ENCODE assay signal across 8 cellular contexts in the genomic region with DNA sequence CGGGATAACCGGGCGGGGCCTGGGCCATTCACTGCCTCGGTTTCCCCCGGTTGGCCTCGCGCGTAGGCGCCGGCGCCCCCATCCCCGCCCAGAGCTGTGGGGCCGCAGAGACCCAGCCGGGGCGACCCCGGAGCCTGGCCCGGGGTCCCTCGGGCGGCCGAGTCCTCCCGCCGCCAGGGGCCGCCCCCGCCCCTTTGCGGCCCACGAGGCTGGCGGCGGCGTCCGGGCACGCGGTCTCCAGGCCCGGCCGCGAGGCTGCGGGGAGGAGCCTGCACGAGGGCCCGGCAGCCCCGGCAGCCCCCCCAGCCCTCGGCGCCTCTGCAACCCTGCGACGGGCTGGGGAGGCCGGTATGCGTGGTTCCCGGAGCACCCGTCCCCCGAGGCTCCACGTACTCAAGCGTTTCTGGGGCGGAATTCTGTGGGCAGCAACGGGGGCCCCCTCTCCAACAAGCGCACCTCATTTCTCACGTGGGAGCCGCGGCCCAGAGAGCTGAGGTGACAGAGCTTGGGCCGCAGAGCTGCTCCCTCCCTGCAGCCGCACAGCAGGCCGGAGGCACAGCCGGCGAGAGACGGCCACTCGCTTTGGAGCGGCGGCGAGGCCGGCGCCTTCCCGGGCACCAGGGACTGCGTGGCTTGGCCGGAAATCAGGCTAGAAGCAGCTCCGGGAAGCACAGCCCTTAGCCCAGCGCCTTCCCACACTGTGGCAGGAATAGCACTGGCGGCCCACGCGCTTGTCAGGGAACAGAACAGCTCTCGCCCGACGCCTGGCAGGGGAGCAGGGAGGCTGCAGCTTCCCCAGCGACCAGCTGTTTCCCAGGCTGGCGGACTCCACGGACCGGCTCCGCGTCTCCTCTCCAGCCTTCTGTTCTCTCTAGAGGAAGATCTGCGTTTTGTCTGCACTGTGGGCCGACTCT. TPM values are rescaled to one million over a fixed set of nuclear protein-coding genes. Genes with fewer than 3 reads are reported as not detected.
DNase-seq lines count a peak whose midpoint lies in the region; ATAC-seq and TF ChIP-seq lines count a peak whose summit lies in the region.

No MANE protein-coding gene starts in this region.

- no peaks in the 10 kb centered on the region for H3K9me3 ChIP-seq in muscle layer of colon (ENCODE audit: low read length)
- no peaks in the 10 kb centered on the region for H3K9me3 ChIP-seq in subcutaneous abdominal adipose tissue (ENCODE audit: control insufficient read depth in 5 of 5, low read length in 5 of 5)

- peaks cover 63% of the 10 kb centered on the region for H3K4me1 Mint-ChIP-seq in activated CD8-positive, alpha-beta memory T cell treated with anti-CD3 and anti-CD28 coated beads, Interleukin-2, amount 10 ng/mL, durations not matched to agents 7 days and 5 days

- peak overlapping the region; percentile 98 for H3K27ac Mint-ChIP-seq in activated CD8-positive, alpha-beta memory T cell treated with anti-CD3 and anti-CD28 coated beads, Interleukin-2, amount 10 ng/mL, durations not matched to agents 7 days and 5 days

- H3K36me3 ChIP-seq in muscle layer of colon (ENCODE audit: insufficient read depth, low read length) (peaks cover 18% of the 10 kb centered on the region), subcutaneous abdominal adipose tissue (ENCODE audit: control insufficient read depth in 5 of 5, insufficient read depth in 5 of 5, low read length in 5 of 5) (peaks cover 0 to 33% (median 30%) of the 10 kb centered on the region in 5 donors)

- H3K9ac ChIP-seq in muscle layer of colon (ENCODE audit: low read length) (no peak overlapping the region), subcutaneous abdominal adipose tissue (ENCODE audit: low read length in 5 of 5) (peak overlapping the region in 2 of 5 donors; percentile 45 to 62)

- TF ChIP-seq POLR2A in GM15510 (IDR thresholded peaks at IDR 0.05; ENCODE audit: borderline replicate concordance, extremely low read depth, insufficient read length) (peak; percentile 46), erythroblast (IDR thresholded peaks at IDR 0.05; ENCODE audit: low read length) (no peak)

- H3K4me3 ChIP-seq in muscle layer of colon (ENCODE audit: low read depth in 1 of 2, low read length in 2 of 2), result peak overlapping the region; percentile 38 to 71
- H3K4me3 ChIP-seq in subcutaneous abdominal adipose tissue (ENCODE audit: low read depth in 1 of 5, low read length in 5 of 5), result peak overlapping the region in 4 of 5 donors; percentile 30 to 61 (median 46)

- H3K4me3 Mint-ChIP-seq in activated CD8-positive, alpha-beta memory T cell treated with anti-CD3 and anti-CD28 coated beads, Interleukin-2, amount 10 ng/mL, durations not matched to agents 7 days and 5 days, result peak overlapping the region; percentile 82

- H3K4me1 ChIP-seq in muscle layer of colon (ENCODE audit: insufficient read depth, low read length) (peaks cover 7% of the 10 kb centered on the region), subcutaneous abdominal adipose tissue (ENCODE audit: control insufficient read depth in 5 of 5, insufficient read depth in 5 of 5, low read length in 5 of 5) (peaks cover 4 to 56% (median 45%) of the 10 kb centered on the region in 5 donors)

- H3K27me3 Mint-ChIP-seq in activated CD8-positive, alpha-beta memory T cell treated with anti-CD3 and anti-CD28 coated beads, Interleukin-2, amount 10 ng/mL, durations not matched to agents 7 days and 5 days, result no peaks in the 10 kb centered on the region

- no peaks in the 10 kb centered on the region for H3K9me3 Mint-ChIP-seq in activated CD8-positive, alpha-beta memory T cell treated with anti-CD3 and anti-CD28 coated beads, Interleukin-2, amount 10 ng/mL, durations not matched to agents 7 days and 5 days (ENCODE audit: low read depth)

- DNase-seq in NCI-H146 (lab: John Stamatoyannopoulos, UW) (peak; percentile 63), erythroblast (lab: John Stamatoyannopoulos, UW) (peak; percentile 42 to 48), OCI-M2 (lab: John Stamatoyannopoulos, UW; ENCODE audit: unreplicated experiment) (no peak), dedifferentiated amniotic fluid mesenchymal stem cell (ENCODE audit: extremely low spot score) (no peak)
- peak; percentile 78 for DNase-seq in activated CD8-positive, alpha-beta memory T cell treated with anti-CD3 and anti-CD28 coated beads, Interleukin-2, amount 10 ng/mL, durations not matched to agents 7 days and 5 days

- ATAC-seq in activated CD8-positive, alpha-beta memory T cell treated with anti-CD3 and anti-CD28 coated beads, Interleukin-2, amount 10 ng/mL, durations not matched to agents 7 days and 5 days, result peak; percentile 5

- CTCF ChIA-PET in activated CD8-positive, alpha-beta memory T cell treated with anti-CD3 and anti-CD28 coated beads, Interleukin-2, amount 10 ng/mL, durations not matched to agents 7 days and 5 days (lab: Charles Lee), result interaction anchor here (0.8 to 3.1 kb wide), 9 partner anchors 9 to 275 kb away, joined by 3 to 20 read pairs (median 5); a partner anchor contains a TSS

- no peaks in the 10 kb centered on the region for H3K27me3 ChIP-seq in muscle layer of colon (ENCODE audit: control insufficient read depth in 1 of 2, insufficient read depth in 2 of 2, low read length in 2 of 2)
- H3K27me3 ChIP-seq in subcutaneous abdominal adipose tissue (ENCODE audit: control insufficient read depth in 5 of 5, insufficient read depth in 4 of 5, low read length in 5 of 5), result no peaks in the 10 kb centered on the region

- peaks cover 53% of the 10 kb centered on the region for H3K36me3 Mint-ChIP-seq in activated CD8-positive, alpha-beta memory T cell treated with anti-CD3 and anti-CD28 coated beads, Interleukin-2, amount 10 ng/mL, durations not matched to agents 7 days and 5 days

- H3K27ac ChIP-seq in muscle layer of colon (ENCODE audit: low read depth, low read length) (peak overlapping the region; percentile 80), subcutaneous abdominal adipose tissue (ENCODE audit: low read depth, low read length) (no peak overlapping the region)

RNA-seq across cellular contexts. Expression of a gene that starts 0.9 kb away (rescaled TPM):
- total RNA-seq in activated CD8-positive, alpha-beta memory T cell treated with anti-CD3 and anti-CD28 coated beads, Interleukin-2, amount 10 ng/mL, durations not matched to agents 7 days and 5 days, result 100 to 1,000 TPM; 303 to 356 TPM

RNA-seq across cellular contexts. Expression of a gene that starts 40.8 kb away (rescaled TPM):
- 10 to 100 TPM; 59.9 to 76.8 TPM for total RNA-seq in activated CD8-positive, alpha-beta memory T cell treated with anti-CD3 and anti-CD28 coated beads, Interleukin-2, amount 10 ng/mL, durations not matched to agents 7 days and 5 days

Comparison
In these comparisons a context has a peak if more than half of its experiments do, and no peak if none do; other contexts are left out.
1. DNase-seq: peak in NCI-H146 (single experiment), activated CD8-positive, alpha-beta memory T cell treated with anti-CD3 and anti-CD28 coated beads, Interleukin-2, amount 10 ng/mL, durations not matched to agents 7 days and 5 days (single experiment) and erythroblast (2 of 2); none in OCI-M2 (single experiment) and dedifferentiated amniotic fluid mesenchymal stem cell (single experiment).